16 cellular contexts compared by ENCODE assay signal in the genomic region with DNA sequence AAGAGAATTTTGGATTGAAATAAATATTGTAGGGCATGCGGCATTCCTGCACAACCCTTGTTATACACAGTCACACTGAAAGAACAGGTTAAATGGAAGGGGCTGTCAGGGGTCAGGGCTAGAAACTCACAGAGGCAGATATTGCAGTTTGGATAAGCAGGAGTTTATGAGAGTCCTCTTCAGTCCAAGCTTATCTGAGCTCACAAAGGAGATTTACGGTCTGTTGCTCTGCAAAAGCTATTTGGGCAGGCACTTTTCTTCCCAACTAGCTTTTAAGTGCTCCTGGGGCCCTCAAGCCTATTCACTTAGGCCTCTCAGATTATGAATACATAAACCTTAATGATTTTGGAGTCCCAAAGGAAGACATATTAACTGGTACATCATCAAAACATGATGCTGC.
A peak's percentile ranks its signal among the peaks of the same experiment; 100 is the strongest.
DNase-seq lines count a peak whose midpoint lies in the region; ATAC-seq and TF ChIP-seq lines count a peak whose summit lies in the region.
"Had no signal": no experiment of that assay in that cellular context is flagged by ENCODE, and none has a peak within 500 bp of the region (broad histone marks: within the 10 kb centered on the region; RNA-seq: fewer than 3 reads in every experiment).

No MANE protein-coding gene starts in this region.

- H3K56ac ChIP-seq in IMR-90 (ENCODE audit: extremely low read depth, insufficient read depth, low read length): 0 out of 2 replicates have a peak overlapping the region, but pooled peaks have one; percentile 12

- H2BK20ac ChIP-seq in IMR-90 (ENCODE audit: low read depth, low read length): no peak overlapping the region

- no peak overlapping the region; a peak in 1 of 4 replicates for H4K8ac ChIP-seq in IMR-90 (ENCODE audit: low read depth in 2 of 2, low read length in 2 of 2)

- H3K27me3 ChIP-seq in A673 (replicated peaks; ENCODE audit: insufficient read depth, low read depth, low read length, poor library complexity): no peaks in the 10 kb centered on the region
- H3K27me3 ChIP-seq in IMR-90 (ENCODE audit: control insufficient read depth, insufficient read depth, low read length): no peaks in the 10 kb centered on the region
- no peaks in the 10 kb centered on the region for H3K27me3 ChIP-seq in vagina
- no peaks in the 10 kb centered on the region for H3K27me3 ChIP-seq in foreskin keratinocyte
- H3K27me3 ChIP-seq in thyroid gland: no peaks in the 10 kb centered on the region
- H3K27me3 ChIP-seq: body of pancreas, neutrophil, SJSA1 had no signal

- no peak for TF ChIP-seq POLR2A in IMR-90 (IDR thresholded peaks at IDR 0.05; ENCODE audit: low read depth, low read length)
- no peak for TF ChIP-seq POLR2A in vagina (IDR thresholded peaks at IDR 0.05)
- TF ChIP-seq POLR2A in thyroid gland (IDR thresholded peaks at IDR 0.05): no peak

- intact Hi-C loops in A673 (cut with micrococcal nuclease; ENCODE audit: unreplicated experiment) (loop anchor here (10.0 kb wide), 1 partner anchor 185 kb away; no protein-coding TSS in a partner anchor), IMR-90 (cut with micrococcal nuclease) (no loop called here), vagina (cut with DNase I) (no loop called here), thyroid gland (cut with DNase I) (no loop called here)

- ATAC-seq in IMR-90 (ENCODE audit: low read depth): no peak
- ATAC-seq in GM18498 (IDR thresholded peaks at IDR 0.05; ENCODE audit: unreplicated experiment): no peak
- no peak for ATAC-seq in foreskin keratinocyte
- ATAC-seq: activated CD8-positive, alpha-beta memory T cell treated with anti-CD3 and anti-CD28 coated beads, Interleukin-2, amount 10 ng/mL, durations not matched to agents 7 days and 5 days; body of pancreas had no signal

- H3K4me1 ChIP-seq in A673 (ENCODE audit: insufficient read depth, low read length, poor library complexity, severe bottlenecking): peaks cover 43% of the 10 kb centered on the region
- H3K4me1 ChIP-seq in IMR-90 (ENCODE audit: control insufficient read depth, insufficient read depth, low read length): peaks cover 12% of the 10 kb centered on the region
- H3K4me1 ChIP-seq in vagina: no peaks in the 10 kb centered on the region
- H3K4me1 ChIP-seq in foreskin keratinocyte: peaks cover 38% of the 10 kb centered on the region
- peaks cover 7 to 25% of the 10 kb centered on the region in 2 donors for H3K4me1 ChIP-seq in thyroid gland
- H3K4me1 ChIP-seq: body of pancreas had no signal

- CTCF ChIA-PET in A673 (lab: Charles Lee): no interaction called here
- CTCF ChIA-PET in IMR-90 (lab: Yijun Ruan, JAX): no interaction called here

- no peak overlapping the region for H2AK9ac ChIP-seq in IMR-90 (replicated peaks; ENCODE audit: low read depth, low read length, poor library complexity)

- dilution Hi-C loops in IMR-90 (cut with HindIII; ENCODE audit: low sequenced_read_pairs, unreplicated experiment): no loop called here

- H2AK5ac ChIP-seq in IMR-90 (ENCODE audit: low read depth, low read length): peak overlapping the region; percentile 14; the same call in 1 of the 2 replicates

- peaks cover 8% of the 10 kb centered on the region for H3K9me1 ChIP-seq in IMR-90 (ENCODE audit: insufficient read depth, low read length)

- BruUV-seq in A673 (replicated peaks; lab: Mats Ljungman, UMichigan) (no TSS peak), IMR-90 (replicated peaks; lab: Mats Ljungman, UMichigan) (no TSS peak)

- TF ChIP-seq CTCF in A673 (conservative IDR thresholded peaks at IDR 0.05; ENCODE audit: low read depth, low read length) (no peak), IMR-90 (conservative IDR thresholded peaks at IDR 0.05; ENCODE audit: low read depth, low read length) (no peak), fibroblast of villous mesenchyme (IDR thresholded peaks at IDR 0.05; ENCODE audit: insufficient read depth, low read depth, low read length) (no peak), vagina (IDR thresholded peaks at IDR 0.05) (no peak), foreskin keratinocyte (conservative IDR thresholded peaks at IDR 0.05) (no peak), thyroid gland (IDR thresholded peaks at IDR 0.05) (no peak)

- POLR2A ChIA-PET in A673 (lab: Charles Lee; ENCODE audit: low non-redundant PET) (no interaction called here), IMR-90 (lab: Charles Lee; ENCODE audit: unreplicated experiment) (no interaction called here)

- H3K18ac ChIP-seq in IMR-90 (ENCODE audit: low read depth, low read length): no peak overlapping the region

- H4K91ac ChIP-seq in IMR-90 (ENCODE audit: insufficient read depth, low read depth, low read length): no peak overlapping the region

- H3K9ac ChIP-seq in IMR-90 (ENCODE audit: low read depth, low read length): no peak overlapping the region

- H3K9me3 ChIP-seq in A673 (ENCODE audit: low read depth, low read length, poor library complexity, severe bottlenecking) (no peaks in the 10 kb centered on the region), IMR-90 (ENCODE audit: control insufficient read depth, insufficient read depth, low read length) (no peaks in the 10 kb centered on the region), vagina (no peaks in the 10 kb centered on the region), thyroid gland (no peaks in the 10 kb centered on the region)
- H3K9me3 ChIP-seq: body of pancreas, neutrophil, SJSA1 had no signal

- H4K20me1 ChIP-seq in IMR-90 (ENCODE audit: insufficient read depth, low read length): no peaks in the 10 kb centered on the region

- H3K4me2 ChIP-seq in IMR-90 (ENCODE audit: low read depth, low read length): no peak overlapping the region

- TF ChIP-seq RAD21 in IMR-90 (IDR thresholded peaks at IDR 0.05; ENCODE audit: low read length): no peak

- H2BK15ac ChIP-seq in IMR-90 (ENCODE audit: low read depth, low read length): peak overlapping the region; percentile 72; the same call in 2 of the 3 replicates

- H2BK120ac ChIP-seq in IMR-90 (ENCODE audit: low read depth, low read length): 0 out of 2 replicates have a peak overlapping the region, but pooled peaks have one; percentile 30

- no peak overlapping the region for H3K14ac ChIP-seq in IMR-90 (replicated peaks; ENCODE audit: low read depth, low read length)

- H3K23ac ChIP-seq in IMR-90 (ENCODE audit: low read depth, low read length): no peak overlapping the region

- no peak overlapping the region for H2BK5ac ChIP-seq in IMR-90 (ENCODE audit: low read depth, low read length, poor library complexity, severe bottlenecking)

- in situ Hi-C loops in IMR-90 (cut with MboI; ENCODE audit: low sequenced_read_pairs): no loop called here

- H4K5ac ChIP-seq in IMR-90 (ENCODE audit: low read depth, low read length): no peak overlapping the region; the same call in 1 of the 2 replicates

- H3K27ac ChIP-seq in A673 (ENCODE audit: low read depth, low read length, poor library complexity, severe bottlenecking): no peak overlapping the region
- H3K27ac ChIP-seq in IMR-90 (ENCODE audit: insufficient read depth, low read length): no peak overlapping the region
- H3K27ac ChIP-seq in vagina: no peak overlapping the region
- H3K27ac ChIP-seq in foreskin keratinocyte: no peak overlapping the region
- no peak overlapping the region for H3K27ac ChIP-seq in thyroid gland
- H3K27ac ChIP-seq: body of pancreas, neutrophil, SJSA1 had no signal

- DNase-seq in A673 (ENCODE audit: low spot score) (peak; percentile 66), IMR-90 (no peak), NCI-H345 treated with DMSO at 0.1 percent for 48 hours (lab: John Stamatoyannopoulos, UW; ENCODE audit: unreplicated experiment) (peak; percentile 85), fibroblast of villous mesenchyme (ENCODE audit: low read depth) (peak; percentile 76), vagina (ENCODE audit: extremely low spot score in 2 of 2) (no peak), foreskin keratinocyte (no peak), thyroid gland (no peak)
- DNase-seq: ACHN; activated CD8-positive, alpha-beta memory T cell treated with anti-CD3 and anti-CD28 coated beads, Interleukin-2, amount 10 ng/mL, durations not matched to agents 7 days and 5 days; activated gamma-delta T cell treated with Interleukin-2 at 50 U/mL for 16 hours; body of pancreas; Calu3 had no signal

- H3K4ac ChIP-seq in IMR-90 (ENCODE audit: low read depth, low read length): peak overlapping the region; percentile 24; the same call in 1 of the 2 replicates

- no peak overlapping the region for H2AFZ ChIP-seq in IMR-90 (replicated peaks; ENCODE audit: low read length, poor library complexity)

- H3K36me3 ChIP-seq in A673 (ENCODE audit: insufficient read depth, low read length, poor library complexity, severe bottlenecking) (no peaks in the 10 kb centered on the region), IMR-90 (ENCODE audit: control insufficient read depth, insufficient read depth, low read length) (no peaks in the 10 kb centered on the region), vagina (no peaks in the 10 kb centered on the region), thyroid gland (no peaks in the 10 kb centered on the region)
- H3K36me3 ChIP-seq: neutrophil, SJSA1 had no signal

- H3K79me1 ChIP-seq in IMR-90 (ENCODE audit: low read depth in 1 of 2, low read length in 2 of 2): peaks cover 0 to 29% of the 10 kb centered on the region in 2 experiments; a peak in 3 of 4 replicates

- H3K4me3 ChIP-seq in A673 (ENCODE audit: low read depth, low read length, poor library complexity, severe bottlenecking): no peak overlapping the region
- H3K4me3 ChIP-seq in IMR-90 (ENCODE audit: insufficient read depth, low read depth, low read length): no peak overlapping the region
- H3K4me3 ChIP-seq in fibroblast of villous mesenchyme (ENCODE audit: low read depth, low read length): no peak overlapping the region
- no peak overlapping the region for H3K4me3 ChIP-seq in vagina
- no peak overlapping the region for H3K4me3 ChIP-seq in thyroid gland (replicated peaks in 1 of 3)
- H3K4me3 ChIP-seq: body of pancreas, lung, SJSA1 had no signal

- 88% methylated on average over 1 of the region's 2 CpGs; no CpG with 5 or more reads in 1 of the 2 experiments for WGBS in IMR-90 (ENCODE audit: extremely low coverage in 2 of 2, insufficient read length in 1 of 2), 2 experiments
- 58 to 81% methylated on average over 2 of the region's 2 CpGs for WGBS in thyroid gland, 2 donors

TF ChIP-seq in IMR-90, 13 proteins besides CTCF, POLR2A, EP300 and RAD21 (continues in another document):
- TF ChIP-seq RFX5 (IDR thresholded peaks at IDR 0.05; ENCODE audit: low read depth, low read length) (no peak), NFE2L2 (IDR thresholded peaks at IDR 0.05; ENCODE audit: low read depth, low read length) (no peak), MXI1 (IDR thresholded peaks at IDR 0.05; ENCODE audit: borderline replicate concordance, low read depth, low read length) (no peak), MAFK (IDR thresholded peaks at IDR 0.05; ENCODE audit: low read depth, low read length) (no peak)
- TF ChIP-seq, protein P1, sequence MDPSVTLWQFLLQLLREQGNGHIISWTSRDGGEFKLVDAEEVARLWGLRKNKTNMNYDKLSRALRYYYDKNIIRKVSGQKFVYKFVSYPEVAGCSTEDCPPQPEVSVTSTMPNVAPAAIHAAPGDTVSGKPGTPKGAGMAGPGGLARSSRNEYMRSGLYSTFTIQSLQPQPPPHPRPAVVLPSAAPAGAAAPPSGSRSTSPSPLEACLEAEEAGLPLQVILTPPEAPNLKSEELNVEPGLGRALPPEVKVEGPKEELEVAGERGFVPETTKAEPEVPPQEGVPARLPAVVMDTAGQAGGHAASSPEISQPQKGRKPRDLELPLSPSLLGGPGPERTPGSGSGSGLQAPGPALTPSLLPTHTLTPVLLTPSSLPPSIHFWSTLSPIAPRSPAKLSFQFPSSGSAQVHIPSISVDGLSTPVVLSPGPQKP (IDR thresholded peaks at IDR 0.05; ENCODE audit: borderline replicate concordance, low read depth, low read length): no peak

Comparison
In these comparisons a context has a peak if more than half of its experiments do, and no peak if none do; other contexts are left out.
1. DNase-seq: peak in A673 (single experiment), NCI-H345 treated with DMSO at 0.1 percent for 48 hours (single experiment) and fibroblast of villous mesenchyme (single experiment); none in IMR-90 (single experiment), vagina (0 of 2), foreskin keratinocyte (0 of 2) and thyroid gland (0 of 2).